17 cellular contexts compared by ENCODE assay signal in the genomic region with DNA sequence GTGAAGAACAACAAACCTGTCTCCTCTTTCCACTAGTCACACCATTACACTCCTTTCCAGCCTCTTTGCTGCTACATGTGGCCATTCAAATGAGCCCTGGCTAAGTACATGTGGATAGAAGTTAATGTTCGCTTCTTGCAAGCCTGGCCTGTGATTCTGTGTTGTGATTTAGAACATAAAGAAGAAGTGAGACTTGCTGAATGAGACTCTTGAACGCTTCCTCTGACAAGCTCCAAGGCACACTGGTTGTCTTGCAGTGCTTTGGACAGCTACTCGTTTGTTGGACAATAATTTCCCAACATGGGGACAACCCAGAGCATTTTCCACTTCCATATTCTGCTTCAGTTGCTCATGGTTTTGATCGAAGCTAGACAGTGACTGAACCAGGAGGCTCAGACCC. TPM values are rescaled to one million over a fixed set of nuclear protein-coding genes. Genes with fewer than 3 reads are reported as not detected.
DNase-seq lines count a peak whose midpoint lies in the region; ATAC-seq and TF ChIP-seq lines count a peak whose summit lies in the region.
"Had no signal": no experiment of that assay in that cellular context is flagged by ENCODE, and none has a peak within 500 bp of the region (broad histone marks: within the 10 kb centered on the region; RNA-seq: fewer than 3 reads in every experiment).

No MANE protein-coding gene starts in this region.

- H3K79me2 ChIP-seq in SU-DHL-6 (ENCODE audit: insufficient read depth, low read length) (no peaks in the 10 kb centered on the region), neural progenitor cell (ENCODE audit: low read depth) (no peaks in the 10 kb centered on the region)

- no peaks in the 10 kb centered on the region for H3K4me1 ChIP-seq in BE2C
- no peaks in the 10 kb centered on the region for H3K4me1 ChIP-seq in neural progenitor cell
- H3K4me1 ChIP-seq in foreskin keratinocyte, result no peaks in the 10 kb centered on the region
- H3K4me1 ChIP-seq: testis had no signal

- TF ChIP-seq CTCF in SU-DHL-6 (IDR thresholded peaks at IDR 0.05; ENCODE audit: insufficient read depth, low read length, poor library complexity, severe bottlenecking) (no peak), BE2C (IDR thresholded peaks at IDR 0.05; ENCODE audit: low read depth, low read length) (no peak), neural progenitor cell (IDR thresholded peaks at IDR 0.05) (no peak), foreskin keratinocyte (conservative IDR thresholded peaks at IDR 0.05) (no peak)

- H3K36me3 ChIP-seq in SU-DHL-6 (ENCODE audit: low read length) (no peaks in the 10 kb centered on the region), BE2C (no peaks in the 10 kb centered on the region), neural progenitor cell (no peaks in the 10 kb centered on the region)

- peaks cover 2% of the 10 kb centered on the region for H3K27me3 Mint-ChIP-seq in neural progenitor cell (ENCODE audit: insufficient read depth, low read depth)

- no peak overlapping the region for H3K27ac Mint-ChIP-seq in neural progenitor cell
- H3K27ac Mint-ChIP-seq: WTC11 had no signal

- peaks cover 2% of the 10 kb centered on the region for H3K9me3 Mint-ChIP-seq in neural progenitor cell
- H3K9me3 Mint-ChIP-seq: central memory CD8-positive, alpha-beta T cell had no signal

- no peaks in the 10 kb centered on the region for H3F3A ChIP-seq in SU-DHL-6 (ENCODE audit: insufficient read depth)
- no peaks in the 10 kb centered on the region for H3F3A ChIP-seq in neural progenitor cell (ENCODE audit: low read depth)

- H3K4me3 ChIP-seq in SU-DHL-6 (ENCODE audit: insufficient read depth, low read length, poor library complexity, severe bottlenecking), result no peak overlapping the region
- H3K4me3 ChIP-seq in BE2C (ENCODE audit: low read depth, low read length), result no peak overlapping the region
- no peak overlapping the region for H3K4me3 ChIP-seq in neural progenitor cell
- H3K4me3 ChIP-seq: testis had no signal

- no peaks in the 10 kb centered on the region for H3K36me3 Mint-ChIP-seq in neural progenitor cell
- H3K36me3 Mint-ChIP-seq: WTC11 had no signal

- no peak for DNase-seq in BE2C
- no peak for DNase-seq in neural progenitor cell (ENCODE audit: low spot score)
- no peak for DNase-seq in foreskin keratinocyte
- DNase-seq: activated effector memory CD4-positive, alpha-beta T cell treated with Interleukin-2 at 50 U/mL for 16 hours; left ventricle myocardium superior; NCI-H187 treated with DMSO at 0.1 percent for 48 hours; posterior cingulate gyrus; stimulated activated CD4-positive, alpha-beta T cell treated with anti-CD3 and anti-CD28 coated beads, Interleukin-4, amount 100 ng/mL, for 4 hours; testis had no signal

- peak; percentile 52 for ATAC-seq in GM18508 (IDR thresholded peaks at IDR 0.05; ENCODE audit: insufficient read depth, unreplicated experiment)
- ATAC-seq in GM21390 (IDR thresholded peaks at IDR 0.05; ENCODE audit: unreplicated experiment), result peak; percentile 60
- peak; percentile 59 for ATAC-seq in HG03095 (IDR thresholded peaks at IDR 0.05; ENCODE audit: unreplicated experiment)
- no peak for ATAC-seq in esophagus mucosa
- no peak for ATAC-seq in foreskin keratinocyte
- ATAC-seq: left ventricle myocardium superior, WTC11 had no signal

- no peak overlapping the region for H3K4me3 Mint-ChIP-seq in neural progenitor cell
- H3K4me3 Mint-ChIP-seq: central memory CD8-positive, alpha-beta T cell; WTC11 had no signal

- H3K9me2 ChIP-seq in SU-DHL-6 (replicated peaks; ENCODE audit: insufficient read depth, low read length), result no peaks in the 10 kb centered on the region

- H2AFZ ChIP-seq in SU-DHL-6 (ENCODE audit: low read depth, low read length, severe bottlenecking) (no peak overlapping the region), neural progenitor cell (replicated peaks) (no peak overlapping the region)

- H4K20me1 ChIP-seq in SU-DHL-6 (ENCODE audit: low read depth, low read length) (no peaks in the 10 kb centered on the region), neural progenitor cell (ENCODE audit: low read depth) (no peaks in the 10 kb centered on the region)

- H3K9me3 ChIP-seq in SU-DHL-6 (ENCODE audit: insufficient read depth, low read length) (no peaks in the 10 kb centered on the region), BE2C (no peaks in the 10 kb centered on the region), neural progenitor cell (ENCODE audit: low read depth) (no peaks in the 10 kb centered on the region)
- H3K9me3 ChIP-seq: testis had no signal

- H3K4me2 ChIP-seq in SU-DHL-6 (ENCODE audit: low read depth, low read length, poor library complexity, severe bottlenecking) (no peak overlapping the region), neural progenitor cell (no peak overlapping the region)

- H3K27ac ChIP-seq in SU-DHL-6 (ENCODE audit: low read depth, low read length) (peak overlapping the region; percentile 40; the same call in 1 of the 2 replicates), neural progenitor cell (no peak overlapping the region), foreskin keratinocyte (no peak overlapping the region)
- H3K27ac ChIP-seq: RWPE1, testis had no signal

- H3K9ac ChIP-seq in SU-DHL-6 (ENCODE audit: low read length) (no peak overlapping the region), neural progenitor cell (no peak overlapping the region)

- H3K4me1 Mint-ChIP-seq in neural progenitor cell, result peaks cover 16% of the 10 kb centered on the region
- H3K4me1 Mint-ChIP-seq: central memory CD8-positive, alpha-beta T cell had no signal

- H3K27me3 ChIP-seq in SU-DHL-6 (ENCODE audit: low read length) (no peaks in the 10 kb centered on the region), BE2C (no peaks in the 10 kb centered on the region), neural progenitor cell (no peaks in the 10 kb centered on the region), foreskin keratinocyte (no peaks in the 10 kb centered on the region)
- H3K27me3 ChIP-seq: testis had no signal

RNA-seq across cellular contexts. Expression of a gene that starts 57.3 kb away (rescaled TPM):
- total RNA-seq in esophagus mucosa, result 1.4 TPM
- polyA plus RNA-seq in BE2C (2012; ENCODE audit: insufficient read depth, insufficient read length, low read depth), result 10.4 TPM
- 25.6 and 64.7 TPM in 2 replicates for total RNA-seq in neural progenitor cell (ENCODE audit: low replicate concordance)
- total RNA-seq in foreskin keratinocyte, result 11.7 and 13.3 TPM in 2 replicates
- polyA plus RNA-seq in foreskin keratinocyte, result 11.6 and 14.1 TPM in 2 replicates

Comparison
In these comparisons a context has a peak if more than half of its experiments do, and no peak if none do; other contexts are left out.
1. ATAC-seq: peak in GM18508 (single experiment), GM21390 (single experiment) and HG03095 (single experiment); none in esophagus mucosa (single experiment) and foreskin keratinocyte (single experiment).